8 cellular contexts compared by ENCODE assay signal in the genomic region with DNA sequence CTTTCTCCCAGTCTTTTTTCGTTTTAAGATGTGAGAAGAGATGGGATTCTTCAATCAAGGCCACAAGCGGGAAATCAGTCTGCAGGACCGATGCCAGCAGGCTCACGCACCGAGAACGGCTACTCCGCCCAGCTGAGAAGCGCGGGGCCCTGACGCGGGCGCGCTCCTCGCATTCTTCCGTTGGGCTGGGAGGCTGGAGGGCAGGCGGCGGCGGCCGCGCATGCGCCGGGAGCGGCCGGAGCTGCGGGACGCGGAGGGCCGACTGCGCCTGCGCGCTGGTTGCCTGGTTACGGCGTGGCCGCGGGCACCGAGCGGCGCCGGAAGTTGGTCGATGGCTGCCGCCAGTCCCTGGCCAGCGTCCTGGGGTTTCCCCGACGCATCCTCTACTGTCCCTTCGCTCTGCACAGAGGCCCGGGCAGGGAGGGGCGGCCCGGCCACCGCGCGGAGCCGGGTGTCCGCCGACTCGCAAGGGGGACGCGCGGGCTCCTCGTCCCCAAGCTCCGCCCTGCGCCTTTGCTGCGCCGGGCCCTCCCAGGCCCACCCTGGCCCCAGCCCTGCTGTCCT. TPM values are rescaled to one million over a fixed set of nuclear protein-coding genes. Genes with fewer than 3 reads are reported as not detected.
DNase-seq lines count a peak whose midpoint lies in the region; ATAC-seq and TF ChIP-seq lines count a peak whose summit lies in the region.

No MANE protein-coding gene starts in this region.

- peak overlapping the region; percentile 93 to 100 (median 98) for H3K27ac Mint-ChIP-seq in CD4-positive, alpha-beta memory T cell
- peak overlapping the region; percentile 100 for H3K27ac Mint-ChIP-seq in activated CD4-positive, alpha-beta memory T cell treated with anti-CD3 and anti-CD28 coated beads, Interleukin-2, amount 10 ng/mL, durations not matched to agents 7 days and 5 days

- H3K4me1 Mint-ChIP-seq in CD4-positive, alpha-beta memory T cell = peaks cover 20 to 49% (median 30%) of the 10 kb centered on the region in 4 donors
- peaks cover 35% of the 10 kb centered on the region for H3K4me1 Mint-ChIP-seq in activated CD4-positive, alpha-beta memory T cell treated with anti-CD3 and anti-CD28 coated beads, Interleukin-2, amount 10 ng/mL, durations not matched to agents 7 days and 5 days

- H3K27me3 Mint-ChIP-seq in CD4-positive, alpha-beta memory T cell = no peaks in the 10 kb centered on the region
- no peaks in the 10 kb centered on the region for H3K27me3 Mint-ChIP-seq in activated CD4-positive, alpha-beta memory T cell treated with anti-CD3 and anti-CD28 coated beads, Interleukin-2, amount 10 ng/mL, durations not matched to agents 7 days and 5 days

- H3K9me3 ChIP-seq in CD4-positive, alpha-beta memory T cell (ENCODE audit: control insufficient read depth in 1 of 2, low read length in 2 of 2) = no peaks in the 10 kb centered on the region
- H3K9me3 ChIP-seq in lower lobe of right lung = no peaks in the 10 kb centered on the region

- DNase-seq in CD4-positive, alpha-beta memory T cell = peak in 4 of 5 donors; percentile 92 to 98 (median 96)
- peak; percentile 96 for DNase-seq in NCI-H774 (lab: John Stamatoyannopoulos, UW)
- DNase-seq in activated CD4-positive, alpha-beta memory T cell treated with anti-CD3 and anti-CD28 coated beads, Interleukin-2, amount 10 ng/mL, durations not matched to agents 7 days and 5 days = peak; percentile 96
- DNase-seq in ecto neural progenitor cell (ENCODE audit: low spot score) = peak; percentile 97
- DNase-seq in lower lobe of right lung = peak; percentile 95
- peak; percentile 90 to 94 (median 92) for DNase-seq in stimulated activated CD4-positive, alpha-beta T cell treated with anti-CD3 and anti-CD28 coated beads, TNF-alpha, amount 100 ng/mL, for 1 hour (ENCODE audit: low read depth in 3 of 3, low spot score in 1 of 3)

- H3K4me3 Mint-ChIP-seq in CD4-positive, alpha-beta memory T cell = peak overlapping the region; percentile 83 to 99 (median 96)
- peak overlapping the region; percentile 99 for H3K4me3 Mint-ChIP-seq in activated CD4-positive, alpha-beta memory T cell treated with anti-CD3 and anti-CD28 coated beads, Interleukin-2, amount 10 ng/mL, durations not matched to agents 7 days and 5 days

- H3K27me3 ChIP-seq in CD4-positive, alpha-beta memory T cell (ENCODE audit: insufficient read depth, low read length) = no peaks in the 10 kb centered on the region
- H3K27me3 ChIP-seq in lower lobe of right lung (ENCODE audit: low read depth) = no peaks in the 10 kb centered on the region

- intact Hi-C loops in CD4-positive, alpha-beta memory T cell (cut with micrococcal nuclease) = loop anchor here (1.0 to 5.0 kb wide), 10 partner anchors 44 to 1124 kb away; partner anchors contain the start of genes ARRDC1, CAMSAP1, DNLZ and ENTR1
- intact Hi-C loops in lower lobe of right lung (cut with DNase I) = no loop called here

- POLR2A ChIA-PET in CD4-positive, alpha-beta memory T cell (lab: Charles Lee; ENCODE audit: partially characterized antibody) = interaction anchor here (0.9 to 3.0 kb wide), 10 partner anchors 46 to 612 kb away, joined by 3 to 26 read pairs (median 4); no protein-coding TSS in a partner anchor
- POLR2A ChIA-PET in activated CD4-positive, alpha-beta memory T cell treated with anti-CD3 and anti-CD28 coated beads, Interleukin-2, amount 10 ng/mL, durations not matched to agents 7 days and 5 days (lab: Charles Lee) = interaction anchor here (0.7 to 2.2 kb wide), 11 partner anchors 45 to 757 kb away, joined by 3 to 14 read pairs (median 3); no protein-coding TSS in a partner anchor

- CTCF ChIA-PET in CD4-positive, alpha-beta memory T cell (lab: Charles Lee; ENCODE audit: partially characterized antibody) = interaction anchor here (2.0 to 8.7 kb wide), 6 partner anchors 50 to 245 kb away, joined by 5 to 120 read pairs (median 36); no protein-coding TSS in a partner anchor
- CTCF ChIA-PET in activated CD4-positive, alpha-beta memory T cell treated with anti-CD3 and anti-CD28 coated beads, Interleukin-2, amount 10 ng/mL, durations not matched to agents 7 days and 5 days (lab: Charles Lee) = interaction anchor here (0.6 to 6.7 kb wide), 8 partner anchors 38 to 244 kb away, joined by 3 to 34 read pairs (median 5); no protein-coding TSS in a partner anchor

- no peak for TF ChIP-seq CTCF in lower lobe of right lung (IDR thresholded peaks at IDR 0.05)

- peaks cover 0 to 7% (median 0%) of the 10 kb centered on the region in 8 donors for H3K9me3 Mint-ChIP-seq in CD4-positive, alpha-beta memory T cell
- H3K9me3 Mint-ChIP-seq in activated CD4-positive, alpha-beta memory T cell treated with anti-CD3 and anti-CD28 coated beads, Interleukin-2, amount 10 ng/mL, durations not matched to agents 7 days and 5 days = no peaks in the 10 kb centered on the region

- peak overlapping the region; percentile 87 for H3K27ac ChIP-seq in CD4-positive, alpha-beta memory T cell (ENCODE audit: low read depth, low read length)
- peak overlapping the region; percentile 97 for H3K27ac ChIP-seq in lower lobe of right lung

- peaks cover 42% of the 10 kb centered on the region for H3K4me1 ChIP-seq in CD4-positive, alpha-beta memory T cell (ENCODE audit: insufficient read depth, low read length)
- H3K4me1 ChIP-seq in lower lobe of right lung = peaks cover 29% of the 10 kb centered on the region

- ATAC-seq in GM19438 (IDR thresholded peaks at IDR 0.05; ENCODE audit: low read depth, unreplicated experiment) = peak; percentile 66
- peak; percentile 56 for ATAC-seq in HG03565 (IDR thresholded peaks at IDR 0.05; ENCODE audit: unreplicated experiment)
- ATAC-seq in lower lobe of right lung = peak; percentile 80 to 83

- H3K36me3 ChIP-seq in CD4-positive, alpha-beta memory T cell (ENCODE audit: insufficient read depth, low read length) = no peaks in the 10 kb centered on the region
- peaks cover 4% of the 10 kb centered on the region for H3K36me3 ChIP-seq in lower lobe of right lung

- peaks cover 4 to 19% of the 10 kb centered on the region in 2 donors for H3K36me3 Mint-ChIP-seq in CD4-positive, alpha-beta memory T cell
- H3K36me3 Mint-ChIP-seq in activated CD4-positive, alpha-beta memory T cell treated with anti-CD3 and anti-CD28 coated beads, Interleukin-2, amount 10 ng/mL, durations not matched to agents 7 days and 5 days (ENCODE audit: low read depth) = peaks cover 11% of the 10 kb centered on the region

- peak overlapping the region; percentile 69 to 87 for H3K4me3 ChIP-seq in CD4-positive, alpha-beta memory T cell (ENCODE audit: low read length in 2 of 2)
- peak overlapping the region; percentile 68 for H3K4me3 ChIP-seq in lower lobe of right lung

RNA-seq across cellular contexts. Expression of gene SEC16A, which starts 0.8 kb away (rescaled TPM):
- 10 to 100 TPM; 82.9 to 87.7 TPM for total RNA-seq in CD4-positive, alpha-beta memory T cell
- polyA plus RNA-seq in CD4-positive, alpha-beta memory T cell = 10 to 100 TPM in 1 of 2 donors, 1 to 10 TPM in 1; 6.6 to 39.3 TPM
- total RNA-seq in activated CD4-positive, alpha-beta memory T cell treated with anti-CD3 and anti-CD28 coated beads, Interleukin-2, amount 10 ng/mL, durations not matched to agents 7 days and 5 days = 10 to 100 TPM; 56.1 to 61.0 TPM
- total RNA-seq in lower lobe of right lung = 66.5 TPM

RNA-seq across cellular contexts. Expression of gene INPP5E, which starts 44.0 kb away (rescaled TPM):
- total RNA-seq in CD4-positive, alpha-beta memory T cell = 10 to 100 TPM; 29.1 to 31.2 TPM
- 1 to 10 TPM; 2.0 to 5.0 TPM for polyA plus RNA-seq in CD4-positive, alpha-beta memory T cell
- 10 to 100 TPM; 19.5 to 21.6 TPM for total RNA-seq in activated CD4-positive, alpha-beta memory T cell treated with anti-CD3 and anti-CD28 coated beads, Interleukin-2, amount 10 ng/mL, durations not matched to agents 7 days and 5 days
- total RNA-seq in lower lobe of right lung = 13.8 TPM

Comparison
In these comparisons a context has a peak if more than half of its experiments do, and no peak if none do; other contexts are left out.
1. Peak in every context shown above with its lines: DNase-seq, ATAC-seq, H3K4me3 ChIP-seq and H3K27ac ChIP-seq.